14 cellular contexts compared by ENCODE assay signal in genomic region chr1:178417858-178418257, GRCh38.
DNase-seq lines count a peak whose midpoint lies in the region; ATAC-seq, FAIRE-seq and TF ChIP-seq lines count a peak whose summit lies in the region.
"Had no signal": no experiment of that assay in that cellular context is flagged by ENCODE, and none has a peak within 500 bp of the region (broad histone marks: within the 10 kb centered on the region; RNA-seq: fewer than 3 reads in every experiment).

No MANE protein-coding gene starts in this region.

- H3K4me2 ChIP-seq in GM12878 (ENCODE audit: control insufficient read depth, insufficient read depth), result no peak overlapping the region

- no peaks in the 10 kb centered on the region for H4K20me1 ChIP-seq in GM12878 (ENCODE audit: control insufficient read depth, insufficient read depth)

- H3K36me3 ChIP-seq in GM12878 (ENCODE audit: control insufficient read depth in 2 of 2, insufficient read depth in 2 of 2, low read length in 1 of 2), result no peaks in the 10 kb centered on the region

- no TSS peak for BruUV-seq in GM12878 (replicated peaks; lab: Mats Ljungman, UMichigan)

- no peak for FAIRE-seq in GM12878 (lab: Jason Lieb, UNC)
- FAIRE-seq in islet of Langerhans (lab: Jason Lieb, UNC), result peak; percentile 60

- no peak overlapping the region for H2AFZ ChIP-seq in GM12878 (ENCODE audit: control insufficient read depth, low read depth, low read length)

- in situ Hi-C loops in GM12878 (cut with MboI), result no loop called here

- no peaks in the 10 kb centered on the region for H3K27me3 ChIP-seq in GM12878 (replicated peaks in 1 of 2; ENCODE audit: control insufficient read depth in 2 of 2, insufficient read depth in 2 of 2, low read length in 1 of 2)

- POLR2A ChIA-PET in GM12878 (lab: Charles Lee), result no interaction called here

- no peak overlapping the region for H3K4me3 ChIP-seq in GM12878

- SMC1A ChIA-PET in GM12878 (lab: Charles Lee; ENCODE audit: uncharacterized antibody, unreplicated experiment), result interaction anchor here (0.5 to 1.4 kb wide), 2 partner anchors 54 to 816 kb away, joined by 3 to 6 read pairs; no protein-coding TSS in a partner anchor

- RAD21 ChIA-PET in GM12878 (lab: Charles Lee; ENCODE audit: unreplicated experiment), result no interaction called here

- ATAC-seq in GM12878 (peak; percentile 54), GM19035 (IDR thresholded peaks at IDR 0.05; ENCODE audit: unreplicated experiment) (no peak), GM21390 (IDR thresholded peaks at IDR 0.05; ENCODE audit: unreplicated experiment) (no peak)

- intact Hi-C loops in GM12878 (cut with micrococcal nuclease; ENCODE audit: unreplicated experiment), result no loop called here

- no peaks in the 10 kb centered on the region; the same call in 2 of the 3 replicates for H3K9me3 ChIP-seq in GM12878 (replicated peaks; ENCODE audit: control insufficient read depth, insufficient read depth, low read length)

- peak; percentile 19 for DNase-seq in AG20443 (ENCODE audit: low spot score)
- DNase-seq in HT1080 (ENCODE audit: low read depth), result peak; percentile 71
- DNase-seq in GM12878 (ENCODE audit: low read depth, low spot score), result no peak
- DNase-seq in ureter (ENCODE audit: low spot score), result no peak
- DNase-seq in activated CD8-positive, alpha-beta memory T cell treated with anti-CD3 and anti-CD28 coated beads for 24 hours, result no peak
- DNase-seq: activated CD4-positive, CD25-positive, alpha-beta regulatory T cell treated with anti-CD3 and anti-CD28 coated beads, Interleukin-2, amount 50 U/mL, for 72 hours; activated gamma-delta T cell treated with Interleukin-2 at 50 U/mL for 16 hours; islet precursor cell; NCI-H446; SIG-M5; stimulated activated naive CD4-positive, alpha-beta T cell treated with Interleukin-2 at 50 U/mL for 16 hours had no signal

- TF ChIP-seq EP300 in GM12878 (IDR thresholded peaks at IDR 0.05; ENCODE audit: borderline replicate concordance in 1 of 2, control insufficient read depth in 1 of 2, low read depth in 2 of 2, low read length in 2 of 2), result no peak

- TF ChIP-seq CTCF in GM12878 (IDR thresholded peaks at IDR 0.05 in 2 of 3, conservative IDR thresholded peaks at IDR 0.05 in 1 of 3; ENCODE audit: control insufficient read depth in 2 of 3, extremely low read depth in 1 of 3, insufficient read depth in 1 of 3, low read depth in 3 of 3, low read length in 3 of 3), result no peak

- H3K9ac ChIP-seq in GM12878 (ENCODE audit: control insufficient read depth, insufficient read depth, low read length), result no peak overlapping the region

- TF ChIP-seq POLR2A in GM12878 (IDR thresholded peaks at IDR 0.05; ENCODE audit: low read depth, low read length), result no peak

- H3K27ac ChIP-seq in GM12878 (ENCODE audit: control insufficient read depth, insufficient read depth), result no peak overlapping the region

- no peak for TF ChIP-seq RAD21 in GM12878 (IDR thresholded peaks at IDR 0.05; ENCODE audit: insufficient read depth, low read depth, low read length)

- peaks cover 13% of the 10 kb centered on the region for H3K4me1 ChIP-seq in GM12878 (ENCODE audit: control insufficient read depth, insufficient read depth, low read length)

- CTCF ChIA-PET in GM12878 (lab: Yijun Ruan, JAX), result no interaction called here

- WGBS in GM12878 (ENCODE audit: insufficient coverage, insufficient replicate concordance, low lambda C conversion rate, missing lambda C conversion rate), result 98% methylated on average over 2 of the region's 2 CpGs

- H3K79me2 ChIP-seq in GM12878 (ENCODE audit: control insufficient read depth, insufficient read depth, low read length), result no peaks in the 10 kb centered on the region

TF ChIP-seq in GM12878, 131 proteins besides CTCF, POLR2A, EP300 and RAD21 (continues in another document):
- TF ChIP-seq ZNF384 (IDR thresholded peaks at IDR 0.05; ENCODE audit: borderline replicate concordance, low read depth, low read length) (no peak), EZH2 (IDR thresholded peaks at IDR 0.05; ENCODE audit: borderline replicate concordance, control insufficient read depth, low read depth, low read length) (no peak), GABPA (IDR thresholded peaks at IDR 0.05; ENCODE audit: low read depth) (no peak), NR2F1 (conservative IDR thresholded peaks at IDR 0.05) (no peak), PKNOX1 (IDR thresholded peaks at IDR 0.05) (no peak), KDM1A (IDR thresholded peaks at IDR 0.05; ENCODE audit: borderline replicate concordance) (no peak), BRCA1 (IDR thresholded peaks at IDR 0.05; ENCODE audit: low read depth, low read length) (no peak), TCF3 (IDR thresholded peaks at IDR 0.05; ENCODE audit: borderline replicate concordance, insufficient read depth, low read depth, low read length) (no peak), NFXL1 (IDR thresholded peaks at IDR 0.05; ENCODE audit: borderline replicate concordance) (no peak), POLR2AphosphoS2 (IDR thresholded peaks at IDR 0.05; ENCODE audit: low read depth, low read length) (no peak), PML (IDR thresholded peaks at IDR 0.05; ENCODE audit: low read length) (no peak), PAX8 (IDR thresholded peaks at IDR 0.05) (no peak), YBX1 (IDR thresholded peaks at IDR 0.05) (no peak), USF1 (IDR thresholded peaks at IDR 0.05; ENCODE audit: borderline replicate concordance, extremely low read length, insufficient read depth, low read depth, low read length) (no peak), CEBPB (IDR thresholded peaks at IDR 0.05; ENCODE audit: borderline replicate concordance in 1 of 2, low read depth in 2 of 2, low read length in 2 of 2) (no peak)
- TF ChIP-seq, protein P1, sequence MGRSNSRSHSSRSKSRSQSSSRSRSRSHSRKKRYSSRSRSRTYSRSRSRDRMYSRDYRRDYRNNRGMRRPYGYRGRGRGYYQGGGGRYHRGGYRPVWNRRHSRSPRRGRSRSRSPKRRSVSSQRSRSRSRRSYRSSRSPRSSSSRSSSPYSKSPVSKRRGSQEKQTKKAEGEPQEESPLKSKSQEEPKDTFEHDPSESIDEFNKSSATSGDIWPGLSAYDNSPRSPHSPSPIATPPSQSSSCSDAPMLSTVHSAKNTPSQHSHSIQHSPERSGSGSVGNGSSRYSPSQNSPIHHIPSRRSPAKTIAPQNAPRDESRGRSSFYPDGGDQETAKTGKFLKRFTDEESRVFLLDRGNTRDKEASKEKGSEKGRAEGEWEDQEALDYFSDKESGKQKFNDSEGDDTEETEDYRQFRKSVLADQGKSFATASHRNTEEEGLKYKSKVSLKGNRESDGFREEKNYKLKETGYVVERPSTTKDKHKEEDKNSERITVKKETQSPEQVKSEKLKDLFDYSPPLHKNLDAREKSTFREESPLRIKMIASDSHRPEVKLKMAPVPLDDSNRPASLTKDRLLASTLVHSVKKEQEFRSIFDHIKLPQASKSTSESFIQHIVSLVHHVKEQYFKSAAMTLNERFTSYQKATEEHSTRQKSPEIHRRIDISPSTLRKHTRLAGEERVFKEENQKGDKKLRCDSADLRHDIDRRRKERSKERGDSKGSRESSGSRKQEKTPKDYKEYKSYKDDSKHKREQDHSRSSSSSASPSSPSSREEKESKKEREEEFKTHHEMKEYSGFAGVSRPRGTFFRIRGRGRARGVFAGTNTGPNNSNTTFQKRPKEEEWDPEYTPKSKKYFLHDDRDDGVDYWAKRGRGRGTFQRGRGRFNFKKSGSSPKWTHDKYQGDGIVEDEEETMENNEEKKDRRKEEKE (IDR thresholded peaks at IDR 0.05), result no peak
- TF ChIP-seq, protein P2, sequence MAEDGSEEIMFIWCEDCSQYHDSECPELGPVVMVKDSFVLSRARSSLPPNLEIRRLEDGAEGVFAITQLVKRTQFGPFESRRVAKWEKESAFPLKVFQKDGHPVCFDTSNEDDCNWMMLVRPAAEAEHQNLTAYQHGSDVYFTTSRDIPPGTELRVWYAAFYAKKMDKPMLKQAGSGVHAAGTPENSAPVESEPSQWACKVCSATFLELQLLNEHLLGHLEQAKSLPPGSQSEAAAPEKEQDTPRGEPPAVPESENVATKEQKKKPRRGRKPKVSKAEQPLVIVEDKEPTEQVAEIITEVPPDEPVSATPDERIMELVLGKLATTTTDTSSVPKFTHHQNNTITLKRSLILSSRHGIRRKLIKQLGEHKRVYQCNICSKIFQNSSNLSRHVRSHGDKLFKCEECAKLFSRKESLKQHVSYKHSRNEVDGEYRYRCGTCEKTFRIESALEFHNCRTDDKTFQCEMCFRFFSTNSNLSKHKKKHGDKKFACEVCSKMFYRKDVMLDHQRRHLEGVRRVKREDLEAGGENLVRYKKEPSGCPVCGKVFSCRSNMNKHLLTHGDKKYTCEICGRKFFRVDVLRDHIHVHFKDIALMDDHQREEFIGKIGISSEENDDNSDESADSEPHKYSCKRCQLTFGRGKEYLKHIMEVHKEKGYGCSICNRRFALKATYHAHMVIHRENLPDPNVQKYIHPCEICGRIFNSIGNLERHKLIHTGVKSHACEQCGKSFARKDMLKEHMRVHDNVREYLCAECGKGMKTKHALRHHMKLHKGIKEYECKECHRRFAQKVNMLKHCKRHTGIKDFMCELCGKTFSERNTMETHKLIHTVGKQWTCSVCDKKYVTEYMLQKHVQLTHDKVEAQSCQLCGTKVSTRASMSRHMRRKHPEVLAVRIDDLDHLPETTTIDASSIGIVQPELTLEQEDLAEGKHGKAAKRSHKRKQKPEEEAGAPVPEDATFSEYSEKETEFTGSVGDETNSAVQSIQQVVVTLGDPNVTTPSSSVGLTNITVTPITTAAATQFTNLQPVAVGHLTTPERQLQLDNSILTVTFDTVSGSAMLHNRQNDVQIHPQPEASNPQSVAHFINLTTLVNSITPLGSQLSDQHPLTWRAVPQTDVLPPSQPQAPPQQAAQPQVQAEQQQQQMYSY (CRISPR knock-in tag; IDR thresholded peaks at IDR 0.05), result no peak

Comparison
In these comparisons a context has a peak if more than half of its experiments do, and no peak if none do; other contexts are left out.
1. DNase-seq: peak in AG20443 (single experiment) and HT1080 (single experiment); none in GM12878 (single experiment), ureter (single experiment) and activated CD8-positive, alpha-beta memory T cell treated with anti-CD3 and anti-CD28 coated beads for 24 hours (single experiment).